24 cellular contexts compared by ENCODE assay signal in the genomic region with DNA sequence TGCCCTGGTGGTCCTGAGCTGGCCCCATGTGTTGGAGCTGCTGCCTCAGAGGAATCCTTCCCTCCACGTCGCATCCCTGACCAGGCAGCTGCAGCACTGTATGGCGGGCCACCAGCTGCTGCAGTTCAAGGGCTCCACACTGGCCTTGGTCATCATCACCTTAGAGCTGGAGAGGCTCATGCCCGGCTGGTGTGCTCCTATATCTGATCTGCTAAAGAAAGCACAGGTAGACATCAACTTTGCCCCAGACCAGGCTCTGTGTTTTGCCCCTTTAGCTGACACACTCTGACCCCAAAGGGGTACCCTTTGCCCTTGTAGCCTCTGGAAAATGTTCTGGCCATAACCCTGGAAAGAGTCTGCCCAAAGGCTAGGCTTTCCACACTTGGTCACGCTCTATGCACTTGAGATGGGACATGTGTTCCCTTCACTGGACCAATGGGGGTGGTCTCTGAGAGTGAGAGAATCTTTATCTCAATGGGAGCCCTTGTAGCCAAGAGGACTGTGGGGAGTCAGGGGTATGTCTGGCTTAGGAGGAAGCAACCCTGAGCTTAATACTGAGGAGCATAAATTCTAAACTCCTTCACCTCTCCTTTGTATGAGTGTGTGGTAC. TPM values are rescaled to one million over a fixed set of nuclear protein-coding genes. Genes with fewer than 3 reads are reported as not detected.
A peak's percentile ranks its signal among the peaks of the same experiment; 100 is the strongest.
DNase-seq lines count a peak whose midpoint lies in the region; ATAC-seq and TF ChIP-seq lines count a peak whose summit lies in the region.
"Had no signal": no experiment of that assay in that cellular context is flagged by ENCODE, and none has a peak within 500 bp of the region (broad histone marks: within the 10 kb centered on the region; RNA-seq: fewer than 3 reads in every experiment).

No MANE protein-coding gene starts in this region.

- peak overlapping the region; percentile 57 to 74 for H3K27ac Mint-ChIP-seq in stimulated activated naive CD8-positive, alpha-beta T cell treated with anti-CD3 and anti-CD28 coated beads, Interleukin-15, amount 100 ng/mL, for 72 hours
- H3K27ac Mint-ChIP-seq: type B pancreatic cell had no signal

- no peaks in the 10 kb centered on the region for H3K79me2 ChIP-seq in OCI-LY3 (ENCODE audit: low read length)

- no peaks in the 10 kb centered on the region for H4K20me1 ChIP-seq in OCI-LY3 (ENCODE audit: insufficient read depth, low read length)

- no peak overlapping the region for H2AFZ ChIP-seq in OCI-LY3 (ENCODE audit: low read depth, low read length)

- H3K4me2 ChIP-seq in OCI-LY3 (ENCODE audit: low read length), result no peak overlapping the region

- H3K36me3 ChIP-seq in OCI-LY3 (replicated peaks; ENCODE audit: low read depth, low read length), result no peaks in the 10 kb centered on the region
- H3K36me3 ChIP-seq: HAP-1 had no signal

- H3K9me3 Mint-ChIP-seq in stimulated activated naive CD8-positive, alpha-beta T cell treated with anti-CD3 and anti-CD28 coated beads, Interleukin-15, amount 100 ng/mL, for 72 hours, result no peaks in the 10 kb centered on the region
- H3K9me3 Mint-ChIP-seq: type B pancreatic cell had no signal

- no peaks in the 10 kb centered on the region for H3K27me3 ChIP-seq in OCI-LY3 (ENCODE audit: low read depth, low read length)

- peaks cover 74% of the 10 kb centered on the region for H3K4me1 Mint-ChIP-seq in stimulated activated naive CD8-positive, alpha-beta T cell treated with anti-CD3 and anti-CD28 coated beads, Interleukin-15, amount 100 ng/mL, for 72 hours

- DNase-seq in stimulated activated naive CD8-positive, alpha-beta T cell treated with anti-CD3 and anti-CD28 coated beads, Interleukin-15, amount 100 ng/mL, for 72 hours, result no peak
- DNase-seq in stimulated activated naive CD8-positive, alpha-beta T cell treated with anti-CD3 and anti-CD28 coated beads, Interleukin-15, Interleukin-2, amounts not matched to agents 100 U/mL and 50 U/mL, for 24 hours, result no peak
- DNase-seq in left lobe of liver (ENCODE audit: low spot score) (peak; percentile 6), midbrain (lab: John Stamatoyannopoulos, UW) (no peak), NCI-H1417 treated with DMSO at 0.1 percent for 48 hours (lab: John Stamatoyannopoulos, UW) (no peak)
- DNase-seq: activated gamma-delta T cell, AML-193, amygdala, Caco-2, erythroblast, foreskin melanocyte, hypothalamus, NCI-H187 treated with DMSO at 0.1 percent for 48 hours, NCI-H226, NCI-H82, nucleus accumbens, SHP77 treated with DMSO at 0.1 percent for 48 hours had no signal

- TF ChIP-seq CTCF in OCI-LY3 (IDR thresholded peaks at IDR 0.05; ENCODE audit: low read depth, low read length), result no peak

- no peak overlapping the region for H3K4me3 Mint-ChIP-seq in stimulated activated naive CD8-positive, alpha-beta T cell treated with anti-CD3 and anti-CD28 coated beads, Interleukin-15, amount 100 ng/mL, for 72 hours
- H3K4me3 Mint-ChIP-seq: type B pancreatic cell had no signal

- peaks cover 13% of the 10 kb centered on the region for H3K4me1 ChIP-seq in OCI-LY3 (ENCODE audit: low read length)
- H3K4me1 ChIP-seq: Caco-2, HAP-1 had no signal

- H3K9ac ChIP-seq in OCI-LY3 (ENCODE audit: low read length), result no peak overlapping the region

- H3K4me3 ChIP-seq in OCI-LY3 (ENCODE audit: low read length), result 0 out of 2 replicates have a peak overlapping the region, but pooled peaks have one; percentile 13
- H3K4me3 ChIP-seq: HAP-1, lung had no signal

- H3K9me3 ChIP-seq in OCI-LY3 (ENCODE audit: insufficient read depth, low read length), result no peaks in the 10 kb centered on the region
- H3K9me3 ChIP-seq: Caco-2, HAP-1 had no signal

- ATAC-seq in stimulated activated naive CD8-positive, alpha-beta T cell treated with anti-CD3 and anti-CD28 coated beads, Interleukin-15, amount 100 ng/mL, for 72 hours, result no peak
- no peak for ATAC-seq in stimulated activated naive CD8-positive, alpha-beta T cell treated with anti-CD3 and anti-CD28 coated beads, Interleukin-15, Interleukin-2, amounts not matched to agents 100 U/mL and 50 U/mL, for 24 hours
- ATAC-seq in left lobe of liver, result no peak
- no peak for ATAC-seq in HG03025 (IDR thresholded peaks at IDR 0.05; ENCODE audit: low FRiP score, unreplicated experiment)

- H3K27me3 Mint-ChIP-seq in stimulated activated naive CD8-positive, alpha-beta T cell treated with anti-CD3 and anti-CD28 coated beads, Interleukin-15, amount 100 ng/mL, for 72 hours, result no peaks in the 10 kb centered on the region

- H3K27ac ChIP-seq in OCI-LY3 (ENCODE audit: low read length), result no peak overlapping the region

RNA-seq across cellular contexts. Expression of a gene that starts 4.8 kb away (rescaled TPM):
- total RNA-seq in left lobe of liver, result not detected
- total RNA-seq: cardiac septum, myocyte had no signal

RNA-seq across cellular contexts. Expression of a gene that starts 14.7 kb away (rescaled TPM):
- 1.5 TPM for total RNA-seq in left lobe of liver

RNA-seq across cellular contexts. Expression of a gene that starts 25.0 kb away (rescaled TPM):
- total RNA-seq in left lobe of liver, result 12.2 TPM
